1 cellular context compared by ENCODE assay signal in the genomic region with DNA sequence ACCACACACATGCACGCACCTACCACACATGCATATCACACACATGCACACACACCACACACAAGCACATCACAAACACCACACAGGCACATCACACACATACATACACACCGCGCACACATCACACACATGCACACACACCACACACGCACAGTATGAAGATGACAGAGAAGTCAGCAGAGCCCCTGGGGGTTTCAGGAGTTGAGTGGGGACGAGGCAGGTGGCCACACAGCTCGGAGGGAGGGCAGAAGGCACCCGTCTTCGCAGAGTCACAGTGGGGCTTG.
TF ChIP-seq lines count a peak whose summit lies in the region.

No MANE protein-coding gene starts in this region.

TF ChIP-seq in H1, 55 proteins besides CTCF, POLR2A, EP300 and RAD21:
- no peak for TF ChIP-seq SP4 (IDR thresholded peaks at IDR 0.05; ENCODE audit: low read length)
- TF ChIP-seq, protein P1, sequence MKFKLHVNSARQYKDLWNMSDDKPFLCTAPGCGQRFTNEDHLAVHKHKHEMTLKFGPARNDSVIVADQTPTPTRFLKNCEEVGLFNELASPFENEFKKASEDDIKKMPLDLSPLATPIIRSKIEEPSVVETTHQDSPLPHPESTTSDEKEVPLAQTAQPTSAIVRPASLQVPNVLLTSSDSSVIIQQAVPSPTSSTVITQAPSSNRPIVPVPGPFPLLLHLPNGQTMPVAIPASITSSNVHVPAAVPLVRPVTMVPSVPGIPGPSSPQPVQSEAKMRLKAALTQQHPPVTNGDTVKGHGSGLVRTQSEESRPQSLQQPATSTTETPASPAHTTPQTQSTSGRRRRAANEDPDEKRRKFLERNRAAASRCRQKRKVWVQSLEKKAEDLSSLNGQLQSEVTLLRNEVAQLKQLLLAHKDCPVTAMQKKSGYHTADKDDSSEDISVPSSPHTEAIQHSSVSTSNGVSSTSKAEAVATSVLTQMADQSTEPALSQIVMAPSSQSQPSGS (IDR thresholded peaks at IDR 0.05; ENCODE audit: low read length) = no peak
- TF ChIP-seq SIRT6 (IDR thresholded peaks at IDR 0.05; ENCODE audit: low read length) = no peak
- TF ChIP-seq BCL11A (IDR thresholded peaks at IDR 0.05; ENCODE audit: low read depth in 2 of 2, low read length in 2 of 2) = no peak
- TF ChIP-seq TEAD4 (IDR thresholded peaks at IDR 0.05; ENCODE audit: low read depth, low read length) = no peak
- TF ChIP-seq POU5F1 (IDR thresholded peaks at IDR 0.05; ENCODE audit: low read depth, low read length) = no peak
- TF ChIP-seq TAF1 (IDR thresholded peaks at IDR 0.05; ENCODE audit: low read depth, low read length) = no peak
- no peak for TF ChIP-seq SRF (IDR thresholded peaks at IDR 0.05; ENCODE audit: low read depth, low read length)
- TF ChIP-seq BACH1 (IDR thresholded peaks at IDR 0.05; ENCODE audit: low read length) = no peak
- TF ChIP-seq, protein P2, sequence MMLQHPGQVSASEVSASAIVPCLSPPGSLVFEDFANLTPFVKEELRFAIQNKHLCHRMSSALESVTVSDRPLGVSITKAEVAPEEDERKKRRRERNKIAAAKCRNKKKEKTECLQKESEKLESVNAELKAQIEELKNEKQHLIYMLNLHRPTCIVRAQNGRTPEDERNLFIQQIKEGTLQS (IDR thresholded peaks at IDR 0.05; ENCODE audit: insufficient read depth, low read depth, low read length) = no peak
- TF ChIP-seq CTBP2 (IDR thresholded peaks at IDR 0.05; ENCODE audit: borderline replicate concordance, insufficient read depth, insufficient read length, low read length) = no peak
- no peak for TF ChIP-seq CEBPB (IDR thresholded peaks at IDR 0.05; ENCODE audit: low read depth, low read length)
- TF ChIP-seq CHD1 (IDR thresholded peaks at IDR 0.05; ENCODE audit: low read depth, low read length) = no peak
- no peak for TF ChIP-seq SP1 (IDR thresholded peaks at IDR 0.05; ENCODE audit: low read depth, low read length)
- TF ChIP-seq KDM5A (IDR thresholded peaks at IDR 0.05; ENCODE audit: low read length) = no peak
